ENCODE assay signal across 9 cellular contexts in genomic region chr2:105796131-105796638, GRCh38. TPM values are rescaled to one million over a fixed set of nuclear protein-coding genes. Genes with fewer than 3 reads are reported as not detected.
DNase-seq lines count a peak whose midpoint lies in the region; ATAC-seq, FAIRE-seq and TF ChIP-seq lines count a peak whose summit lies in the region.
"Had no signal": no experiment of that assay in that cellular context is flagged by ENCODE, and none has a peak within 500 bp of the region (broad histone marks: within the 10 kb centered on the region; RNA-seq: fewer than 3 reads in every experiment).

No MANE protein-coding gene starts in this region.

- no peak overlapping the region for H3K27ac ChIP-seq in pancreas

- H3K4me3 Mint-ChIP-seq in activated CD4-positive, alpha-beta T cell treated with anti-CD3 and anti-CD28 coated beads, Interleukin-2, amount 10 ng/mL, durations not matched to agents 7 days and 5 days: peak overlapping the region; percentile 73
- peak overlapping the region; percentile 71 for H3K4me3 Mint-ChIP-seq in activated naive CD8-positive, alpha-beta T cell treated with anti-CD3 and anti-CD28 coated beads, Interleukin-2, amount 50 U/mL, for 24 hours
- H3K4me3 Mint-ChIP-seq in stimulated activated naive CD8-positive, alpha-beta T cell treated with anti-CD3 and anti-CD28 coated beads, Interleukin-15, amount 100 ng/mL, for 72 hours: peak overlapping the region; percentile 68 to 80

- peaks cover 2% of the 10 kb centered on the region for H3K9me3 Mint-ChIP-seq in activated CD4-positive, alpha-beta T cell treated with anti-CD3 and anti-CD28 coated beads, Interleukin-2, amount 10 ng/mL, durations not matched to agents 7 days and 5 days
- H3K9me3 Mint-ChIP-seq in activated naive CD8-positive, alpha-beta T cell treated with anti-CD3 and anti-CD28 coated beads, Interleukin-2, amount 50 U/mL, for 24 hours: no peaks in the 10 kb centered on the region
- H3K9me3 Mint-ChIP-seq in stimulated activated naive CD8-positive, alpha-beta T cell treated with anti-CD3 and anti-CD28 coated beads, Interleukin-15, amount 100 ng/mL, for 72 hours: no peaks in the 10 kb centered on the region

- intact Hi-C loops in pancreas (cut with DNase I): no loop called here

- no peak overlapping the region for H3K4me3 ChIP-seq in pancreas

- H3K27me3 ChIP-seq in pancreas: no peaks in the 10 kb centered on the region

- peak; percentile 68 for DNase-seq in activated CD4-positive, alpha-beta T cell treated with anti-CD3 and anti-CD28 coated beads, Interleukin-2, amount 10 ng/mL, durations not matched to agents 7 days and 5 days
- no peak for DNase-seq in activated CD4-positive, alpha-beta T cell treated with anti-CD3 and anti-CD28 coated beads, Interleukin-2, amount 50 U/mL, for 1 hour
- peak; percentile 70 for DNase-seq in NAMALWA (ENCODE audit: low spot score)
- no peak for DNase-seq in activated naive CD8-positive, alpha-beta T cell treated with anti-CD3 and anti-CD28 coated beads, Interleukin-2, amount 50 U/mL, for 24 hours
- DNase-seq in stimulated activated naive CD8-positive, alpha-beta T cell treated with anti-CD3 and anti-CD28 coated beads, Interleukin-15, amount 100 ng/mL, for 72 hours: peak; percentile 38 to 60
- no peak for DNase-seq in pancreas
- DNase-seq in HuH-7 (ENCODE audit: low spot score): no peak
- DNase-seq in GM13976 (ENCODE audit: low spot score): no peak

- H3K9me3 ChIP-seq in pancreas: no peaks in the 10 kb centered on the region

- TF ChIP-seq CTCF in pancreas (IDR thresholded peaks at IDR 0.05) (no peak), GM13976 (IDR thresholded peaks at IDR 0.05; ENCODE audit: borderline replicate concordance, control extremely low read depth, extremely low read depth, insufficient read depth, missing control alignments) (no peak)

- no peaks in the 10 kb centered on the region for H3K27me3 Mint-ChIP-seq in activated CD4-positive, alpha-beta T cell treated with anti-CD3 and anti-CD28 coated beads, Interleukin-2, amount 10 ng/mL, durations not matched to agents 7 days and 5 days
- no peaks in the 10 kb centered on the region for H3K27me3 Mint-ChIP-seq in activated naive CD8-positive, alpha-beta T cell treated with anti-CD3 and anti-CD28 coated beads, Interleukin-2, amount 50 U/mL, for 24 hours
- H3K27me3 Mint-ChIP-seq in stimulated activated naive CD8-positive, alpha-beta T cell treated with anti-CD3 and anti-CD28 coated beads, Interleukin-15, amount 100 ng/mL, for 72 hours: no peaks in the 10 kb centered on the region

- H3K27ac Mint-ChIP-seq in activated CD4-positive, alpha-beta T cell treated with anti-CD3 and anti-CD28 coated beads, Interleukin-2, amount 10 ng/mL, durations not matched to agents 7 days and 5 days: peak overlapping the region; percentile 93
- H3K27ac Mint-ChIP-seq in activated naive CD8-positive, alpha-beta T cell treated with anti-CD3 and anti-CD28 coated beads, Interleukin-2, amount 50 U/mL, for 24 hours: peak overlapping the region; percentile 95
- H3K27ac Mint-ChIP-seq in stimulated activated naive CD8-positive, alpha-beta T cell treated with anti-CD3 and anti-CD28 coated beads, Interleukin-15, amount 100 ng/mL, for 72 hours: peak overlapping the region; percentile 95 to 99

- WGBS in pancreas, 2 donors: 72 to 74% methylated on average over 6 of the region's 6 CpGs

- no peaks in the 10 kb centered on the region for H3K36me3 ChIP-seq in pancreas

- H3K4me1 Mint-ChIP-seq in activated CD4-positive, alpha-beta T cell treated with anti-CD3 and anti-CD28 coated beads, Interleukin-2, amount 10 ng/mL, durations not matched to agents 7 days and 5 days: peaks cover 92% of the 10 kb centered on the region
- H3K4me1 Mint-ChIP-seq in activated naive CD8-positive, alpha-beta T cell treated with anti-CD3 and anti-CD28 coated beads, Interleukin-2, amount 50 U/mL, for 24 hours: peaks cover 95% of the 10 kb centered on the region
- peaks cover 97% of the 10 kb centered on the region for H3K4me1 Mint-ChIP-seq in stimulated activated naive CD8-positive, alpha-beta T cell treated with anti-CD3 and anti-CD28 coated beads, Interleukin-15, amount 100 ng/mL, for 72 hours

- CTCF ChIA-PET in activated CD4-positive, alpha-beta T cell treated with anti-CD3 and anti-CD28 coated beads, Interleukin-2, amount 10 ng/mL, durations not matched to agents 7 days and 5 days (lab: Charles Lee): interaction anchor here (0.9 kb wide), 2 partner anchors 25 to 241 kb away, joined by 3 to 4 read pairs; no protein-coding TSS in a partner anchor

- no peak for FAIRE-seq in pancreas (lab: Jason Lieb, UNC)
- FAIRE-seq: frontal cortex had no signal

- POLR2A ChIA-PET in activated CD4-positive, alpha-beta T cell treated with anti-CD3 and anti-CD28 coated beads, Interleukin-2, amount 10 ng/mL, durations not matched to agents 7 days and 5 days (lab: Charles Lee): no interaction called here

- peak; percentile 59 for ATAC-seq in activated naive CD8-positive, alpha-beta T cell treated with anti-CD3 and anti-CD28 coated beads, Interleukin-2, amount 50 U/mL, for 24 hours
- ATAC-seq in stimulated activated naive CD8-positive, alpha-beta T cell treated with anti-CD3 and anti-CD28 coated beads, Interleukin-15, amount 100 ng/mL, for 72 hours: peak; percentile 56
- ATAC-seq in pancreas: no peak

- in situ Hi-C loops in GM13976 (cut with MboI; ENCODE audit: low sequenced_read_pairs, unreplicated experiment): no loop called here

- peaks cover 7 to 28% (median 12%) of the 10 kb centered on the region in 3 donors for H3K4me1 ChIP-seq in pancreas

- H3K36me3 Mint-ChIP-seq in activated CD4-positive, alpha-beta T cell treated with anti-CD3 and anti-CD28 coated beads, Interleukin-2, amount 10 ng/mL, durations not matched to agents 7 days and 5 days (ENCODE audit: low read depth): peaks cover 44% of the 10 kb centered on the region
- H3K36me3 Mint-ChIP-seq in activated naive CD8-positive, alpha-beta T cell treated with anti-CD3 and anti-CD28 coated beads, Interleukin-2, amount 50 U/mL, for 24 hours (ENCODE audit: low read depth): peaks cover 39% of the 10 kb centered on the region

RNA-seq across cellular contexts. Expression of gene NCK2, which starts 51.5 kb away (rescaled TPM):
- total RNA-seq in activated CD4-positive, alpha-beta T cell treated with anti-CD3 and anti-CD28 coated beads, Interleukin-2, amount 10 ng/mL, durations not matched to agents 7 days and 5 days: 10 to 100 TPM; 73.3 to 84.1 TPM
- 10 to 100 TPM; 30.8 to 57.6 (median 31.4) TPM for total RNA-seq in pancreas
- polyA plus RNA-seq in pancreas: 10 to 100 TPM; 28.4 to 29.9 TPM

Comparison
In these comparisons a context has a peak if more than half of its experiments do, and no peak if none do; other contexts are left out.
1. DNase-seq: peak in activated CD4-positive, alpha-beta T cell treated with anti-CD3 and anti-CD28 coated beads, Interleukin-2, amount 10 ng/mL, durations not matched to agents 7 days and 5 days (single experiment), NAMALWA (single experiment) and stimulated activated naive CD8-positive, alpha-beta T cell treated with anti-CD3 and anti-CD28 coated beads, Interleukin-15, amount 100 ng/mL, for 72 hours (2 of 2); none in activated CD4-positive, alpha-beta T cell treated with anti-CD3 and anti-CD28 coated beads, Interleukin-2, amount 50 U/mL, for 1 hour (single experiment), activated naive CD8-positive, alpha-beta T cell treated with anti-CD3 and anti-CD28 coated beads, Interleukin-2, amount 50 U/mL, for 24 hours (single experiment), pancreas (0 of 6), HuH-7 (single experiment) and GM13976 (single experiment).
2. ATAC-seq: peak in activated naive CD8-positive, alpha-beta T cell treated with anti-CD3 and anti-CD28 coated beads, Interleukin-2, amount 50 U/mL, for 24 hours (single experiment) and stimulated activated naive CD8-positive, alpha-beta T cell treated with anti-CD3 and anti-CD28 coated beads, Interleukin-15, amount 100 ng/mL, for 72 hours (single experiment); none in pancreas (0 of 4).
3. Peak in every context shown above with its lines, with median percentiles within 50 percentile points of each other: H3K27ac Mint-ChIP-seq and H3K4me3 Mint-ChIP-seq.